ENCODE assay signal across 9 cellular contexts in genomic region chr14:85532981-85533820, GRCh38. TPM values are rescaled to one million over a fixed set of nuclear protein-coding genes. Genes with fewer than 3 reads are reported as not detected.
DNase-seq lines count a peak whose midpoint lies in the region; ATAC-seq and TF ChIP-seq lines count a peak whose summit lies in the region.
"Had no signal": no experiment of that assay in that cellular context is flagged by ENCODE, and none has a peak within 500 bp of the region (broad histone marks: within the 10 kb centered on the region; RNA-seq: fewer than 3 reads in every experiment).

No MANE protein-coding gene starts in this region.

- no peaks in the 10 kb centered on the region for H3K36me3 ChIP-seq in stomach

- peak overlapping the region; percentile 53 to 73 (median 66) for H3K4me3 ChIP-seq in stomach

- H3K27me3 ChIP-seq in stomach = peaks cover 7 to 72% (median 58%) of the 10 kb centered on the region in 3 donors

- intact Hi-C loops in stomach (cut with DNase I; ENCODE audit: low total_unique reads) = no loop called here

- WGBS in stomach, 5 donors = 1 to 6% (median 1%) methylated on average over 44 to 85 of the region's 85 CpGs

- TF ChIP-seq POLR2A in stomach (IDR thresholded peaks at IDR 0.05) = no peak

- peak; percentile 20 for DNase-seq in DMS153 treated with DMSO at 0.1 percent for 48 hours (lab: John Stamatoyannopoulos, UW; ENCODE audit: unreplicated experiment)
- peak; percentile 87 for DNase-seq in NCI-H2171 (lab: John Stamatoyannopoulos, UW)
- peak; percentile 94 for DNase-seq in dedifferentiated amniotic fluid mesenchymal stem cell (ENCODE audit: extremely low spot score)
- DNase-seq in kidney tubule cell (ENCODE audit: low spot score) = peak; percentile 51
- DNase-seq in stomach = peak; percentile 31
- DNase-seq in germinal center (ENCODE audit: low spot score) = no peak

- ATAC-seq in GM19463 (IDR thresholded peaks at IDR 0.05; ENCODE audit: unreplicated experiment) (no peak), HG03175 (IDR thresholded peaks at IDR 0.05; ENCODE audit: unreplicated experiment) (no peak)
- ATAC-seq: HCT116 had no signal

- H3K4me1 ChIP-seq in stomach = peaks cover 32 to 62% (median 55%) of the 10 kb centered on the region in 4 donors

- H3K9me3 ChIP-seq in stomach = no peaks in the 10 kb centered on the region

- H3K27ac ChIP-seq in stomach = peak overlapping the region; percentile 10 to 81 (median 68)

- TF ChIP-seq CTCF in stomach (IDR thresholded peaks at IDR 0.05) = no peak

- TF ChIP-seq EP300 in stomach (IDR thresholded peaks at IDR 0.05) = no peak

RNA-seq across cellular contexts. Expression of gene FLRT2, which starts 3.3 kb away (rescaled TPM):
- 10 to 100 TPM in 1 of 5 donors, 1 to 10 TPM in 1, under 1 TPM in 3; 0.45 to 34.1 (median 0.87) TPM for total RNA-seq in stomach
- 1 to 10 TPM in 2 of 3 donors, under 1 TPM in 1; 0.68 to 1.8 (median 1.5) TPM for polyA plus RNA-seq in stomach
